ENCODE assay signal across 8 cellular contexts in genomic region chr6:25053875-25054371, GRCh38.
DNase-seq lines count a peak whose midpoint lies in the region; ATAC-seq and TF ChIP-seq lines count a peak whose summit lies in the region.

No MANE protein-coding gene starts in this region.

- H3K4me1 ChIP-seq in spleen: peaks cover 12 to 78% (median 58%) of the 10 kb centered on the region in 6 donors
- H3K4me1 ChIP-seq in BE2C: peaks cover 19% of the 10 kb centered on the region

- peak overlapping the region in 6 of 8 donors; percentile 16 to 39 (median 28) for H3K27ac ChIP-seq in spleen

- TF ChIP-seq CTCF in GM06990 (IDR thresholded peaks at IDR 0.05; ENCODE audit: insufficient read depth, low read length, poor library complexity, severe bottlenecking) (peak; percentile 34), spleen (IDR thresholded peaks at IDR 0.05 in 8 of 11, conservative IDR thresholded peaks at IDR 0.05 in 3 of 11) (peak in 6 of 11 experiments; percentile 4 to 26 (median 14)), BE2C (IDR thresholded peaks at IDR 0.05; ENCODE audit: low read depth, low read length) (no peak)

- no peaks in the 10 kb centered on the region for H3K36me3 ChIP-seq in GM06990 (ENCODE audit: control insufficient read depth, insufficient read depth, low read length)
- H3K36me3 ChIP-seq in spleen: no peaks in the 10 kb centered on the region
- H3K36me3 ChIP-seq in BE2C: no peaks in the 10 kb centered on the region

- WGBS in spleen, 5 donors: 39 to 63% (median 50%) methylated on average over 2 of the region's 2 CpGs

- H3K9me3 ChIP-seq in spleen (no peaks in the 10 kb centered on the region), BE2C (no peaks in the 10 kb centered on the region)

- intact Hi-C loops in spleen (cut with DNase I; ENCODE audit: low total_unique reads): no loop called here

- TF ChIP-seq POLR2A in spleen (IDR thresholded peaks at IDR 0.05): no peak

- H3K4me3 ChIP-seq in GM06990 (replicated peaks; ENCODE audit: low read depth, low read length): no peak overlapping the region
- H3K4me3 ChIP-seq in spleen: no peak overlapping the region
- no peak overlapping the region for H3K4me3 ChIP-seq in BE2C (ENCODE audit: low read depth, low read length)

- no peaks in the 10 kb centered on the region for H3K27me3 ChIP-seq in GM06990 (replicated peaks; ENCODE audit: control insufficient read depth, insufficient read depth, low read length)
- no peaks in the 10 kb centered on the region for H3K27me3 ChIP-seq in spleen (replicated peaks in 1 of 7)
- no peaks in the 10 kb centered on the region for H3K27me3 ChIP-seq in BE2C

- ATAC-seq in GM21447 (IDR thresholded peaks at IDR 0.05; ENCODE audit: unreplicated experiment) (peak; percentile 86), HG03571 (IDR thresholded peaks at IDR 0.05; ENCODE audit: unreplicated experiment) (peak; percentile 66)

- peak; percentile 43 for DNase-seq in GM06990 (ENCODE audit: extremely low read depth, insufficient read length)
- DNase-seq in astrocyte of the hippocampus (ENCODE audit: low read depth, low spot score): peak; percentile 65
- no peak for DNase-seq in spleen
- DNase-seq in amygdala (lab: John Stamatoyannopoulos, UW): no peak
- DNase-seq in NCI-H187 treated with DMSO at 0.1 percent for 48 hours (lab: John Stamatoyannopoulos, UW): no peak
- no peak for DNase-seq in BE2C

Comparison
In these comparisons a context has a peak if more than half of its experiments do, and no peak if none do; other contexts are left out.
1. DNase-seq: peak in GM06990 (single experiment) and astrocyte of the hippocampus (single experiment); none in spleen (single experiment), amygdala (0 of 56), NCI-H187 treated with DMSO at 0.1 percent for 48 hours (single experiment) and BE2C (single experiment).